25 cellular contexts compared by ENCODE assay signal in the genomic region with DNA sequence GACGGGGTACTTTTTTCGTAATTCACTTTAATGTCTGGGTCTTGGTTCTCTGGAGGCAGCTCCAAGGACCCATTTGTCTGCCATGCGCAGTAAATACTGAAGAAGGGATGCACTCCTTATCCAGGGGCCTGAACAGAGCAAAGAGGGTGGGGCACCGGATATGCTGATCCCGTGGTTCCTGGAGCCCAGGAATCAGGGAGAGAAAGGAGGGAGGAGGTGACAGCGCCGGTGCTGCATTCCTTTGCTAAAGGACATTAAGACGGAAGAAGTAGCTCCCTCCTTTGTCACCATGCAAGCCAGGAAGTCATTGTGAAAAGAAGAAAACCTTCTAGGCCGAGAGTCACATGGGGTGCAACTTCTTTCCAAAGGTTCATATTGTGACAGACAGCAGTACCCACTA.
"Had no signal": no experiment of that assay in that cellular context is flagged by ENCODE, and none has a peak within 500 bp of the region (broad histone marks: within the 10 kb centered on the region; RNA-seq: fewer than 3 reads in every experiment).

No MANE protein-coding gene starts in this region.

- H3K36me3 Mint-ChIP-seq: activated naive CD4-positive, alpha-beta T cell treated with anti-CD3 and anti-CD28 coated beads, Interleukin-2, amount 50 U/mL, for 24 hours; activated naive CD8-positive, alpha-beta T cell treated with anti-CD3 and anti-CD28 coated beads, Interleukin-2, amount 10 ng/mL, durations not matched to agents 7 days and 5 days had no signal

- H3K27me3 Mint-ChIP-seq: activated naive CD4-positive, alpha-beta T cell treated with anti-CD3 and anti-CD28 coated beads, Interleukin-2, amount 50 U/mL, for 24 hours; activated T-cell treated with anti-CD3 and anti-CD28 coated beads, Interleukin-2, amount 50 U/mL, for 24 hours; central memory CD8-positive, alpha-beta T cell had no signal

- H3K27me3 ChIP-seq: ascending aorta, cardiac muscle cell, SJCRH30 had no signal

- H3K9me3 ChIP-seq: ascending aorta, SJCRH30 had no signal

- H3K4me3 Mint-ChIP-seq: activated CD4-positive, alpha-beta T cell treated with anti-CD3 and anti-CD28 coated beads, Interleukin-2, amount 10 ng/mL, durations not matched to agents 24 days and 14 days; activated CD8-positive, alpha-beta T cell treated with anti-CD3 and anti-CD28 coated beads, Interleukin-2, amount 10 ng/mL, durations not matched to agents 7 days and 5 days; activated naive CD4-positive, alpha-beta T cell treated with anti-CD3 and anti-CD28 coated beads, Interleukin-2, amount 50 U/mL, for 24 hours; activated naive CD8-positive, alpha-beta T cell treated with anti-CD3 and anti-CD28 coated beads, Interleukin-2, amount 10 ng/mL, durations not matched to agents 7 days and 5 days; activated T-cell treated with anti-CD3 and anti-CD28 coated beads, Interleukin-2, amount 50 U/mL, for 24 hours; central memory CD8-positive, alpha-beta T cell had no signal

- H3K4me1 Mint-ChIP-seq: activated CD4-positive, alpha-beta T cell treated with anti-CD3 and anti-CD28 coated beads, Interleukin-2, amount 10 ng/mL, durations not matched to agents 24 days and 14 days; activated naive CD8-positive, alpha-beta T cell treated with anti-CD3 and anti-CD28 coated beads, Interleukin-2, amount 10 ng/mL, durations not matched to agents 7 days and 5 days; central memory CD8-positive, alpha-beta T cell had no signal

- H3K9me3 Mint-ChIP-seq: activated naive CD4-positive, alpha-beta T cell treated with anti-CD3 and anti-CD28 coated beads, Interleukin-2, amount 50 U/mL, for 24 hours; activated naive CD8-positive, alpha-beta T cell treated with anti-CD3 and anti-CD28 coated beads, Interleukin-2, amount 10 ng/mL, durations not matched to agents 7 days and 5 days; activated T-cell treated with anti-CD3 and anti-CD28 coated beads, Interleukin-2, amount 50 U/mL, for 24 hours; activated T-helper 2 cell treated with anti-CD3 and anti-CD28 coated beads, Interferon-gamma antibody, Interleukin-2, Interleukin-4, amounts not matched to agents 10 μg/mL and 5 μg/mL and 100 μg/mL, durations not matched to agents 14 hours and 24 hours and 36 hours; central memory CD8-positive, alpha-beta T cell had no signal

- H3K36me3 ChIP-seq: ascending aorta, cardiac muscle cell, SJCRH30, WERI-Rb-1 had no signal

- H3K27ac Mint-ChIP-seq: activated CD4-positive, alpha-beta T cell treated with anti-CD3 and anti-CD28 coated beads, Interleukin-2, amount 10 ng/mL, durations not matched to agents 24 days and 14 days; activated CD8-positive, alpha-beta T cell treated with anti-CD3 and anti-CD28 coated beads, Interleukin-2, amount 10 ng/mL, durations not matched to agents 7 days and 5 days; activated naive CD4-positive, alpha-beta T cell treated with anti-CD3 and anti-CD28 coated beads, Interleukin-2, amount 50 U/mL, for 24 hours; activated naive CD8-positive, alpha-beta T cell treated with anti-CD3 and anti-CD28 coated beads, Interleukin-2, amount 10 ng/mL, durations not matched to agents 7 days and 5 days; activated T-cell treated with anti-CD3 and anti-CD28 coated beads, Interleukin-2, amount 50 U/mL, for 24 hours; activated T-helper 2 cell treated with anti-CD3 and anti-CD28 coated beads, Interferon-gamma antibody, Interleukin-2, Interleukin-4, amounts not matched to agents 10 μg/mL and 5 μg/mL and 100 μg/mL, durations not matched to agents 14 hours and 24 hours and 36 hours had no signal

- DNase-seq: activated CD4-positive, alpha-beta T cell treated with anti-CD3 and anti-CD28 coated beads, Interleukin-2, amount 10 ng/mL, durations not matched to agents 24 days and 14 days; activated CD4-positive, alpha-beta T cell treated with anti-CD3 and anti-CD28 coated beads, Interleukin-2, amount 50 U/mL, for 48 hours; activated CD8-positive, alpha-beta T cell treated with anti-CD3 and anti-CD28 coated beads, Interleukin-2, amount 10 ng/mL, durations not matched to agents 7 days and 5 days; activated gamma-delta T cell; activated naive CD4-positive, alpha-beta T cell treated with Interleukin-2 at 50 U/mL for 16 hours; activated naive CD8-positive, alpha-beta T cell treated with anti-CD3 and anti-CD28 coated beads, Interleukin-2, amount 10 ng/mL, durations not matched to agents 7 days and 5 days; activated T-cell treated with anti-CD3 and anti-CD28 coated beads, Interleukin-2, amount 50 U/mL, for 24 hours; amygdala; Karpas-422; NCI-H1105 treated with DMSO at 0.1 percent for 48 hours; NCI-H1436; NCI-H1694; NCI-H2029; NCI-H524 treated with DMSO at 0.1 percent for 48 hours; NCI-H748 treated with DMSO at 0.1 percent for 48 hours; Right ventricle myocardium superior; SJCRH30; T1000; WERI-Rb-1 had no signal

- ATAC-seq: activated CD8-positive, alpha-beta T cell treated with anti-CD3 and anti-CD28 coated beads, Interleukin-2, amount 10 ng/mL, durations not matched to agents 7 days and 5 days had no signal

- H3K27ac ChIP-seq: ascending aorta, cardiac muscle cell, SJCRH30, SK-N-MC, WERI-Rb-1 had no signal

- H3K4me1 ChIP-seq: ascending aorta, SJCRH30 had no signal

- H3K4me3 ChIP-seq: ascending aorta, cardiac muscle cell, SJCRH30, SK-N-MC had no signal
